17 cellular contexts compared by ENCODE assay signal in genomic region chr6:102407886-102408741, GRCh38.
DNase-seq lines count a peak whose midpoint lies in the region; ATAC-seq, FAIRE-seq and TF ChIP-seq lines count a peak whose summit lies in the region.
"Had no signal": no experiment of that assay in that cellular context is flagged by ENCODE, and none has a peak within 500 bp of the region (broad histone marks: within the 10 kb centered on the region; RNA-seq: fewer than 3 reads in every experiment).

No MANE protein-coding gene starts in this region.

- in situ Hi-C loops in GM13977 (cut with MboI; ENCODE audit: low pct_unique_long_range_greater_than_20kb, low sequenced_read_pairs, unreplicated experiment): no loop called here

- no peaks in the 10 kb centered on the region for H3K9me3 ChIP-seq in HEK293 (ENCODE audit: control insufficient read depth, insufficient read depth, low read depth, low read length)
- no peaks in the 10 kb centered on the region for H3K9me3 ChIP-seq in left ventricle myocardium inferior (replicated peaks)
- H3K9me3 ChIP-seq: A549, BLaER1, Caco-2 had no signal

- intact Hi-C loops in left ventricle myocardium inferior (cut with micrococcal nuclease): no loop called here

- CTCF ChIA-PET in HEK293 (lab: Yijun Ruan, JAX) (no interaction called here), RWPE1 (lab: Yijun Ruan, JAX) (no interaction called here)

- DNase-seq in RWPE1 (ENCODE audit: low spot score): peak; percentile 34
- peak; percentile 76 for DNase-seq in bronchial epithelial cell (ENCODE audit: low read depth)
- no peak for DNase-seq in NCI-H748 (lab: John Stamatoyannopoulos, UW; ENCODE audit: unreplicated experiment)
- DNase-seq in left ventricle myocardium inferior: no peak
- no peak for DNase-seq in GM13977 (ENCODE audit: low spot score)
- DNase-seq: Caco-2; CD8-positive, alpha-beta memory T cell; DND-41; GF-D8; GM23248 had no signal

- ATAC-seq in HG02798 (IDR thresholded peaks at IDR 0.05; ENCODE audit: poor library complexity, unreplicated experiment): no peak
- ATAC-seq: A549, K562 had no signal

- POLR2A ChIA-PET in HEK293 (lab: Yijun Ruan, JAX): no interaction called here
- POLR2A ChIA-PET in RWPE1 (lab: Yijun Ruan, JAX; ENCODE audit: low non-redundant PET): no interaction called here

- H3K27me3 ChIP-seq in bronchial epithelial cell (ENCODE audit: control insufficient read depth, insufficient read depth, low read length): no peaks in the 10 kb centered on the region
- no peaks in the 10 kb centered on the region for H3K27me3 ChIP-seq in left ventricle myocardium inferior (ENCODE audit: low read depth)
- H3K27me3 ChIP-seq: BLaER1 had no signal

- TF ChIP-seq CTCF in HEK293 (tag by site-specific recombination; IDR thresholded peaks at IDR 0.05) (no peak), RWPE1 (conservative IDR thresholded peaks at IDR 0.05; ENCODE audit: low read depth) (no peak), bronchial epithelial cell (IDR thresholded peaks at IDR 0.05; ENCODE audit: insufficient read depth, low read length, severe bottlenecking) (no peak), left ventricle myocardium inferior (IDR thresholded peaks at IDR 0.05; ENCODE audit: borderline replicate concordance) (no peak), GM13977 (IDR thresholded peaks at IDR 0.05; ENCODE audit: extremely low read depth, insufficient read depth, missing control alignments) (no peak)

- no peak for FAIRE-seq in bronchial epithelial cell (lab: Jason Lieb, UNC)
- FAIRE-seq: A549, H54, HTR-8/SVneo, K562 had no signal

- H3K4me1 ChIP-seq in HEK293 (ENCODE audit: control insufficient read depth, insufficient read depth, low read length) (no peaks in the 10 kb centered on the region), left ventricle myocardium inferior (no peaks in the 10 kb centered on the region)
- H3K4me1 ChIP-seq: A549, BLaER1, Caco-2 had no signal

- H3K4me3 ChIP-seq in HEK293 (ENCODE audit: low read depth, low read length) (no peak overlapping the region), bronchial epithelial cell (ENCODE audit: low read depth, low read length) (no peak overlapping the region), left ventricle myocardium inferior (no peak overlapping the region)
- H3K4me3 ChIP-seq: A549, BLaER1, GM23248, K562 had no signal

- H3K36me3 ChIP-seq in HEK293 (ENCODE audit: control insufficient read depth in 2 of 2, insufficient read depth in 1 of 2, low read length in 2 of 2): no peaks in the 10 kb centered on the region
- H3K36me3 ChIP-seq in bronchial epithelial cell (ENCODE audit: control insufficient read depth, insufficient read depth, low read length): no peaks in the 10 kb centered on the region
- no peaks in the 10 kb centered on the region for H3K36me3 ChIP-seq in left ventricle myocardium inferior
- H3K36me3 ChIP-seq: BLaER1 had no signal

- H3K27ac ChIP-seq in HEK293 (ENCODE audit: extremely low read depth, low read depth, low read length): no peak overlapping the region
- no peak overlapping the region for H3K27ac ChIP-seq in RWPE1
- H3K27ac ChIP-seq in left ventricle myocardium inferior (replicated peaks): no peak overlapping the region
- H3K27ac ChIP-seq: A549, BLaER1, GM23248 had no signal

TF ChIP-seq in HEK293, 187 proteins besides CTCF, POLR2A, EP300 and RAD21:
- no peak for TF ChIP-seq OVOL3 (tag by site-specific recombination; IDR thresholded peaks at IDR 0.05)
- peak; percentile 82 for TF ChIP-seq ZNF366 (tag by site-specific recombination; conservative IDR thresholded peaks at IDR 0.05)
- TF ChIP-seq ZNF677 (tag by site-specific recombination; IDR thresholded peaks at IDR 0.05): no peak

Comparison
In these comparisons a context has a peak if more than half of its experiments do, and no peak if none do; other contexts are left out.
1. DNase-seq: peak in RWPE1 (single experiment) and bronchial epithelial cell (single experiment); none in NCI-H748 (single experiment), left ventricle myocardium inferior (single experiment) and GM13977 (single experiment).